9 cellular contexts compared by ENCODE assay signal in genomic region chr12:3752096-3752709, GRCh38. TPM values are rescaled to one million over a fixed set of nuclear protein-coding genes. Genes with fewer than 3 reads are reported as not detected.
DNase-seq lines count a peak whose midpoint lies in the region; ATAC-seq, FAIRE-seq and TF ChIP-seq lines count a peak whose summit lies in the region.
"Had no signal": no experiment of that assay in that cellular context is flagged by ENCODE, and none has a peak within 500 bp of the region (broad histone marks: within the 10 kb centered on the region; RNA-seq: fewer than 3 reads in every experiment).

No MANE protein-coding gene starts in this region.

- no peak overlapping the region for H2AK5ac ChIP-seq in trophoblast cell (ENCODE audit: low read length)

- no peak overlapping the region for H4K91ac ChIP-seq in trophoblast cell (ENCODE audit: low read depth, low read length)

- H3K9me3 ChIP-seq in Loucy (ENCODE audit: insufficient read depth, low read depth, low read length) (no peaks in the 10 kb centered on the region), trophoblast cell (ENCODE audit: insufficient read depth, low read depth, low read length) (no peaks in the 10 kb centered on the region)

- peak; percentile 58 for ATAC-seq in GM21825 (IDR thresholded peaks at IDR 0.05; ENCODE audit: unreplicated experiment)

- intact Hi-C loops in activated CD4-positive, alpha-beta memory T cell treated with anti-CD3 and anti-CD28 coated beads for 36 hours (cut with micrococcal nuclease), result loop anchor here (1.0 to 10.0 kb wide), 6 partner anchors 8 to 877 kb away; partner anchors contain the start of genes FOXM1, PARP11, RHNO1 and TIGAR

- H3K18ac ChIP-seq in trophoblast cell (ENCODE audit: low read length), result no peak overlapping the region

- H3K36me3 ChIP-seq in Loucy (ENCODE audit: insufficient read depth, low read length) (no peaks in the 10 kb centered on the region), trophoblast cell (ENCODE audit: control insufficient read depth in 1 of 2, insufficient read depth in 2 of 2, low read length in 2 of 2) (no peaks in the 10 kb centered on the region)

- H3K4me3 ChIP-seq in Loucy (ENCODE audit: low read length, poor library complexity, severe bottlenecking), result peak overlapping the region; percentile 96
- no peak overlapping the region for H3K4me3 ChIP-seq in trophoblast cell (ENCODE audit: low read depth, low read length)

- H3K9ac ChIP-seq in Loucy (ENCODE audit: low read depth, low read length, poor library complexity, severe bottlenecking), result peak overlapping the region; percentile 80
- H3K9ac ChIP-seq in trophoblast cell (ENCODE audit: low read length), result no peak overlapping the region

- H4K20me1 ChIP-seq in Loucy (ENCODE audit: insufficient read depth, low read length, poor library complexity, severe bottlenecking), result peaks cover 7% of the 10 kb centered on the region

- H3F3A ChIP-seq in Loucy (ENCODE audit: low read depth), result 0 out of 2 replicates have a peak, but pooled peaks cover 4% of the 10 kb centered on the region

- CTCF ChIA-PET in activated CD4-positive, alpha-beta memory T cell treated with anti-CD3 and anti-CD28 coated beads for 36 hours (lab: Charles Lee), result interaction anchor here (0.8 to 1.8 kb wide), 8 partner anchors 8 to 452 kb away, joined by 3 to 9 read pairs (median 4); no protein-coding TSS in a partner anchor

- H3K4ac ChIP-seq in trophoblast cell (ENCODE audit: low read depth, low read length), result no peak overlapping the region

- no peak overlapping the region for H2BK12ac ChIP-seq in trophoblast cell (ENCODE audit: low read length)

- H3K23ac ChIP-seq in trophoblast cell (ENCODE audit: low read length), result no peak overlapping the region

- no peak for TF ChIP-seq CTCF in Loucy (conservative IDR thresholded peaks at IDR 0.05; ENCODE audit: low read length)

- H2BK120ac ChIP-seq in trophoblast cell (ENCODE audit: insufficient read depth, low read length, poor library complexity), result no peak overlapping the region

- H3K14ac ChIP-seq in trophoblast cell (ENCODE audit: low read length), result no peak overlapping the region

- peak overlapping the region; percentile 89 for H3K4me3 Mint-ChIP-seq in activated CD4-positive, alpha-beta memory T cell treated with anti-CD3 and anti-CD28 coated beads for 36 hours

- H2BK5ac ChIP-seq in trophoblast cell (ENCODE audit: low read depth, low read length, poor library complexity), result no peak overlapping the region

- no peak overlapping the region for H3K27ac ChIP-seq in trophoblast cell (ENCODE audit: low read depth, low read length)

- H3K79me1 ChIP-seq in trophoblast cell (ENCODE audit: low read length), result peaks cover 2% of the 10 kb centered on the region

- no peaks in the 10 kb centered on the region for H3K9me2 ChIP-seq in Loucy (replicated peaks; ENCODE audit: low read depth, low read length)

- H3K27me3 ChIP-seq in Loucy (ENCODE audit: insufficient read depth, low read length, poor library complexity, severe bottlenecking) (no peaks in the 10 kb centered on the region), trophoblast cell (ENCODE audit: insufficient read depth, low read length) (no peaks in the 10 kb centered on the region)

- DNase-seq in GM03348 (ENCODE audit: low spot score), result peak; percentile 68
- peak; percentile 85 for DNase-seq in activated CD4-positive, alpha-beta memory T cell treated with anti-CD3 and anti-CD28 coated beads for 36 hours
- peak; percentile 71 for DNase-seq in fibroblast of gingiva (ENCODE audit: low read depth)
- peak in 1 of 2 donors; percentile 7 for DNase-seq in trophoblast cell
- DNase-seq in urothelium cell line (ENCODE audit: low spot score), result peak; percentile 71
- DNase-seq in NCI-H2081 treated with DMSO at 0.1 percent for 48 hours (lab: John Stamatoyannopoulos, UW), result no peak

- no peak overlapping the region for H4K8ac ChIP-seq in trophoblast cell (ENCODE audit: low read depth, low read length)

- peaks cover 8% of the 10 kb centered on the region for H3K36me3 Mint-ChIP-seq in activated CD4-positive, alpha-beta memory T cell treated with anti-CD3 and anti-CD28 coated beads for 36 hours

- no peak overlapping the region for H4K12ac ChIP-seq in trophoblast cell (ENCODE audit: low read depth, low read length)

- peak overlapping the region; percentile 93 for H3K27ac Mint-ChIP-seq in activated CD4-positive, alpha-beta memory T cell treated with anti-CD3 and anti-CD28 coated beads for 36 hours

- peaks cover 57% of the 10 kb centered on the region for H3K4me1 Mint-ChIP-seq in activated CD4-positive, alpha-beta memory T cell treated with anti-CD3 and anti-CD28 coated beads for 36 hours (ENCODE audit: low read depth)

- H3K4me2 ChIP-seq in Loucy (ENCODE audit: low read depth, low read length, poor library complexity, severe bottlenecking) (peak overlapping the region; percentile 96), trophoblast cell (ENCODE audit: low read length) (peak overlapping the region; percentile 71)

- POLR2A ChIA-PET in activated CD4-positive, alpha-beta memory T cell treated with anti-CD3 and anti-CD28 coated beads for 36 hours (lab: Charles Lee), result interaction anchor here (1.3 kb wide), 1 partner anchor 8 kb away, joined by 5 read pairs; no protein-coding TSS in a partner anchor

- H3K79me2 ChIP-seq in Loucy (ENCODE audit: insufficient read depth, low read length) (peaks cover 46% of the 10 kb centered on the region), trophoblast cell (ENCODE audit: control insufficient read depth, insufficient read depth, low read length, poor library complexity) (no peaks in the 10 kb centered on the region)

- FAIRE-seq in urothelium cell line (lab: Jason Lieb, UNC), result peak; percentile 93
- FAIRE-seq: endometrium had no signal

- H3K9me3 Mint-ChIP-seq in activated CD4-positive, alpha-beta memory T cell treated with anti-CD3 and anti-CD28 coated beads for 36 hours, result no peaks in the 10 kb centered on the region

- no CpG with 5 or more reads among the region's 18 CpGs for WGBS in trophoblast cell (ENCODE audit: extremely low coverage, insufficient coverage, insufficient read length)

- H2AFZ ChIP-seq in Loucy (ENCODE audit: low read length) (peak overlapping the region; percentile 95), trophoblast cell (ENCODE audit: insufficient read depth, low read length, poor library complexity) (no peak overlapping the region)

- H3K4me1 ChIP-seq in Loucy (ENCODE audit: insufficient read depth, low read length, poor library complexity, severe bottlenecking) (peaks cover 42% of the 10 kb centered on the region), trophoblast cell (ENCODE audit: control insufficient read depth in 1 of 2, insufficient read depth in 2 of 2, low read length in 2 of 2) (peaks cover 4% of the 10 kb centered on the region in 2 experiments)

- H3K27me3 Mint-ChIP-seq in activated CD4-positive, alpha-beta memory T cell treated with anti-CD3 and anti-CD28 coated beads for 36 hours, result no peaks in the 10 kb centered on the region

RNA-seq across cellular contexts. Expression of gene CRACR2A, which starts 0.7 kb away (rescaled TPM):
- total RNA-seq in activated CD4-positive, alpha-beta memory T cell treated with anti-CD3 and anti-CD28 coated beads for 36 hours, result 10 to 100 TPM; 15.8 to 19.1 TPM
- polyA plus RNA-seq in trophoblast cell (2013), result 0.31 and 0.40 TPM in 2 replicates
